ENCODE assay signal across 1 cellular context in the genomic region with DNA sequence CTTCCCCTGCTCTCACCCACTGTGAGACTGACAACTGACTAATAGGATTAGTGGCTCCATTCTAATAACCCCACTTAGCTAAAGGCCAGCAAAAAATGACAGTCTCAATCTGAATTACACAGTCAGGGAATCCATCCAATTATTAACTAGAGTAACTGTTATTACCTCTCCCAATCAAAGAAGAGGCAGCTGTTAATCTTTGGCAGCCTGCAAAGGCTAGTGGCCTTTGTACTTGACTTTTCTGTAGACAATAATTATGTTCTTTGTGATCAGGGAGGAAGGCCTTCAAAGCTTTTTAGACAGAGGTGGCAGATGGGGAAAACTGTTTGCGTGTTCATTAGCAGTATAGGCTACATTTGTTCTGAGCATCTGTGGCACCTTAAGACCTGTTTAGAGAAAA.
TF ChIP-seq lines count a peak whose summit lies in the region.

No MANE protein-coding gene starts in this region.

TF ChIP-seq in GM23338, 12 proteins besides CTCF, POLR2A, EP300 and RAD21 (continued from another document):
- TF ChIP-seq, protein P1, sequence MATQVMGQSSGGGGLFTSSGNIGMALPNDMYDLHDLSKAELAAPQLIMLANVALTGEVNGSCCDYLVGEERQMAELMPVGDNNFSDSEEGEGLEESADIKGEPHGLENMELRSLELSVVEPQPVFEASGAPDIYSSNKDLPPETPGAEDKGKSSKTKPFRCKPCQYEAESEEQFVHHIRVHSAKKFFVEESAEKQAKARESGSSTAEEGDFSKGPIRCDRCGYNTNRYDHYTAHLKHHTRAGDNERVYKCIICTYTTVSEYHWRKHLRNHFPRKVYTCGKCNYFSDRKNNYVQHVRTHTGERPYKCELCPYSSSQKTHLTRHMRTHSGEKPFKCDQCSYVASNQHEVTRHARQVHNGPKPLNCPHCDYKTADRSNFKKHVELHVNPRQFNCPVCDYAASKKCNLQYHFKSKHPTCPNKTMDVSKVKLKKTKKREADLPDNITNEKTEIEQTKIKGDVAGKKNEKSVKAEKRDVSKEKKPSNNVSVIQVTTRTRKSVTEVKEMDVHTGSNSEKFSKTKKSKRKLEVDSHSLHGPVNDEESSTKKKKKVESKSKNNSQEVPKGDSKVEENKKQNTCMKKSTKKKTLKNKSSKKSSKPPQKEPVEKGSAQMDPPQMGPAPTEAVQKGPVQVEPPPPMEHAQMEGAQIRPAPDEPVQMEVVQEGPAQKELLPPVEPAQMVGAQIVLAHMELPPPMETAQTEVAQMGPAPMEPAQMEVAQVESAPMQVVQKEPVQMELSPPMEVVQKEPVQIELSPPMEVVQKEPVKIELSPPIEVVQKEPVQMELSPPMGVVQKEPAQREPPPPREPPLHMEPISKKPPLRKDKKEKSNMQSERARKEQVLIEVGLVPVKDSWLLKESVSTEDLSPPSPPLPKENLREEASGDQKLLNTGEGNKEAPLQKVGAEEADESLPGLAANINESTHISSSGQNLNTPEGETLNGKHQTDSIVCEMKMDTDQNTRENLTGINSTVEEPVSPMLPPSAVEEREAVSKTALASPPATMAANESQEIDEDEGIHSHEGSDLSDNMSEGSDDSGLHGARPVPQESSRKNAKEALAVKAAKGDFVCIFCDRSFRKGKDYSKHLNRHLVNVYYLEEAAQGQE (IDR thresholded peaks at IDR 0.05; ENCODE audit: unreplicated experiment), result no peak
TF ChIP-seq in GM23338: peak in this region for 0.
